ENCODE assay signal across 24 cellular contexts in the genomic region with DNA sequence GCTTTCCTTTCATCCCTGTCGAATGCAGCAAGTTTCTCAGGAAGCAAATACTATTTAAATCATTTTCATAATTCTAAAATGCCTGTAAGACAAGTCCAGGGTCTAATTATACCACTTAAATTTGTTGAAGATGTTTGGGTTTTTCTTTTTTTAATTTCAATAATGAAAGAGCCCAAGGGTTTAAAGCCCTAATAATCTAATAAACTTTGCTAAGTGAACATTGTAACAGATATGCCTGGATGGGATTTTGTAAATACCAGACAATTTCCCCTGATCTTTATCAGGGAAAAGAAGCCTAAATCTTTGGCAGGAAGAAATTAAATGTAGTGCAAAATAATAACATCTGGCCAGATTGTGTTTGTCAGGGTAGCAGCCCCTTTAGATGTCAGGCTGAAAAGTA. TPM values are rescaled to one million over a fixed set of nuclear protein-coding genes. Genes with fewer than 3 reads are reported as not detected.
"Had no signal": no experiment of that assay in that cellular context is flagged by ENCODE, and none has a peak within 500 bp of the region (broad histone marks: within the 10 kb centered on the region; RNA-seq: fewer than 3 reads in every experiment).

No MANE protein-coding gene starts in this region.

- DNase-seq: cortex of kidney; effector memory CD8-positive, alpha-beta T cell; mucosa of descending colon; naive B cell; stimulated activated CD4-positive, alpha-beta T cell treated with anti-CD3 and anti-CD28 coated beads, Interleukin-12 subunit alpha, Interleukin-12 subunit beta, amount 100 ng/mL, for 4 hours; stimulated activated CD4-positive, alpha-beta T cell treated with anti-CD3 and anti-CD28 coated beads, Interleukin-1b, Interleukin-23, amount 100 ng/mL, for 48 hours; stimulated activated CD4-positive, alpha-beta T cell treated with anti-CD3 and anti-CD28 coated beads, Interleukin-4, amount 100 ng/mL, for 1 hour; stimulated activated CD8-positive, alpha-beta memory T cell treated with anti-CD3 and anti-CD28 coated beads, Interleukin-4, amount 100 ng/mL, for 48 hours; stimulated activated naive CD4-positive, alpha-beta T cell; stimulated activated naive CD8-positive, alpha-beta T cell treated with anti-CD3 and anti-CD28 coated beads, Interleukin-15, amount 100 ng/mL, for 72 hours; transverse colon; upper lobe of right lung; uterus had no signal

- H3K27me3 ChIP-seq: neural progenitor cell, suprapubic skin, transverse colon, upper lobe of right lung, uterus had no signal

- H3K36me3 ChIP-seq: neural progenitor cell, suprapubic skin, transverse colon, upper lobe of right lung, uterus had no signal

- H3K27ac ChIP-seq: neural progenitor cell, parathyroid adenoma, suprapubic skin, transverse colon, upper lobe of right lung, uterus had no signal

- H3K9me3 ChIP-seq: mucosa of descending colon, suprapubic skin, transverse colon, upper lobe of right lung, uterus had no signal

- FAIRE-seq: frontal cortex, keratinocyte had no signal

- H3K4me1 ChIP-seq: parathyroid adenoma, suprapubic skin, transverse colon, upper lobe of right lung, uterus had no signal

- H3K4me3 ChIP-seq: lung, mucosa of descending colon, neural progenitor cell, smooth muscle cell, suprapubic skin, transverse colon, upper lobe of right lung, uterus had no signal

RNA-seq across cellular contexts. Expression of a gene that starts 45.7 kb away (rescaled TPM):
- total RNA-seq: dermis microvascular lymphatic vessel endothelial cell; fibroblast of villous mesenchyme; natural killer cell treated with Interleukin-12 subunit alpha and Interleukin-12 subunit beta and Interleukin-15 and Interleukin-18, amount 100 ng/mL, for 72 hours; osteoblast had no signal
